Comparison of ENCODE assay signal across 8 cellular contexts in genomic region chr12:6765634-6766581, GRCh38. TPM values are rescaled to one million over a fixed set of nuclear protein-coding genes. Genes with fewer than 3 reads are reported as not detected.
A peak's percentile ranks its signal among the peaks of the same experiment; 100 is the strongest.
DNase-seq lines count a peak whose midpoint lies in the region; ATAC-seq and TF ChIP-seq lines count a peak whose summit lies in the region.

Gene PTMS (plus strand): TSS chr12:6766363. CDS start chr12:6766706, 343 bp downstream.

- POLR2A ChIA-PET in A673 (lab: Charles Lee; ENCODE audit: low non-redundant PET), result interaction anchor here (0.5 to 1.2 kb wide), 5 partner anchors 12 to 42 kb away, joined by 3 to 6 read pairs (median 3); partner anchors contain the start of genes COPS7A and MLF2
- POLR2A ChIA-PET in activated naive CD8-positive, alpha-beta T cell treated with anti-CD3 and anti-CD28 coated beads, Interleukin-2, amount 10 ng/mL, durations not matched to agents 7 days and 5 days (lab: Charles Lee), result interaction anchor here (0.6 to 3.3 kb wide), 9 partner anchors 8 to 86 kb away, joined by 3 to 32 read pairs (median 6); partner anchors contain the start of genes CDCA3, COPS7A, MLF2 and USP5

- CTCF ChIA-PET in A673 (lab: Charles Lee), result interaction anchor here (0.6 to 2.0 kb wide), 8 partner anchors 12 to 343 kb away, joined by 3 to 21 read pairs (median 4); partner anchors contain the start of genes C1RL, CDCA3, GPR162 and MLF2

- no peaks in the 10 kb centered on the region for H3K27me3 ChIP-seq in A673 (replicated peaks; ENCODE audit: insufficient read depth, low read depth, low read length, poor library complexity)

- peaks cover 50% of the 10 kb centered on the region for H3K27me3 Mint-ChIP-seq in activated naive CD8-positive, alpha-beta T cell treated with anti-CD3 and anti-CD28 coated beads, Interleukin-2, amount 10 ng/mL, durations not matched to agents 7 days and 5 days

- H3K4me1 ChIP-seq in A673 (ENCODE audit: insufficient read depth, low read length, poor library complexity, severe bottlenecking), result peaks cover 40% of the 10 kb centered on the region

- H3K4me3 ChIP-seq in A673 (ENCODE audit: low read depth, low read length, poor library complexity, severe bottlenecking), result peak within 1 kb of the TSS; percentile 97

- peak within 1 kb of the TSS; percentile 94 for H3K4me3 Mint-ChIP-seq in activated naive CD8-positive, alpha-beta T cell treated with anti-CD3 and anti-CD28 coated beads, Interleukin-2, amount 10 ng/mL, durations not matched to agents 7 days and 5 days

- ATAC-seq in HG03095 (IDR thresholded peaks at IDR 0.05; ENCODE audit: unreplicated experiment) (peak; percentile 15), GM18519 (IDR thresholded peaks at IDR 0.05; ENCODE audit: low FRiP score, unreplicated experiment) (no peak)
- ATAC-seq in activated naive CD8-positive, alpha-beta T cell treated with anti-CD3 and anti-CD28 coated beads, Interleukin-2, amount 10 ng/mL, durations not matched to agents 7 days and 5 days (ENCODE audit: low read depth), result peak; percentile 9

- no peak for TF ChIP-seq CTCF in A673 (conservative IDR thresholded peaks at IDR 0.05; ENCODE audit: low read depth, low read length)

- TF ChIP-seq POLR2A in GM10847 (IDR thresholded peaks at IDR 0.05; ENCODE audit: extremely low read depth, insufficient read length), result peak; percentile 66

- peaks cover 6% of the 10 kb centered on the region for H3K36me3 Mint-ChIP-seq in activated naive CD8-positive, alpha-beta T cell treated with anti-CD3 and anti-CD28 coated beads, Interleukin-2, amount 10 ng/mL, durations not matched to agents 7 days and 5 days

- no peaks in the 10 kb centered on the region for H3K9me3 Mint-ChIP-seq in activated naive CD8-positive, alpha-beta T cell treated with anti-CD3 and anti-CD28 coated beads, Interleukin-2, amount 10 ng/mL, durations not matched to agents 7 days and 5 days

- H3K27ac Mint-ChIP-seq in activated naive CD8-positive, alpha-beta T cell treated with anti-CD3 and anti-CD28 coated beads, Interleukin-2, amount 10 ng/mL, durations not matched to agents 7 days and 5 days, result peak within 1 kb of the TSS; percentile 64

- intact Hi-C loops in A673 (cut with micrococcal nuclease; ENCODE audit: unreplicated experiment), result loop anchor here (2.0 to 10.0 kb wide), 3 partner anchors 13 to 199 kb away; partner anchors contain the start of genes MLF2 and P3H3

- peaks cover 36% of the 10 kb centered on the region for H3K4me1 Mint-ChIP-seq in activated naive CD8-positive, alpha-beta T cell treated with anti-CD3 and anti-CD28 coated beads, Interleukin-2, amount 10 ng/mL, durations not matched to agents 7 days and 5 days

- peak; percentile 96 for DNase-seq in A673 (ENCODE audit: low spot score)
- peak; percentile 95 to 96 for DNase-seq in NCI-H446 (lab: John Stamatoyannopoulos, UW)
- peak; percentile 62 for DNase-seq in activated naive CD8-positive, alpha-beta T cell treated with anti-CD3 and anti-CD28 coated beads, Interleukin-2, amount 10 ng/mL, durations not matched to agents 7 days and 5 days
- peak; percentile 95 for DNase-seq in glomerular visceral epithelial cell (ENCODE audit: extremely low spot score)
- DNase-seq in nucleus accumbens (lab: John Stamatoyannopoulos, UW), result peak in 48 of 56 donors; percentile 9 to 88 (median 57)

- H3K27ac ChIP-seq in A673 (ENCODE audit: low read depth, low read length, poor library complexity, severe bottlenecking), result peak within 1 kb of the TSS; percentile 88

- no peaks in the 10 kb centered on the region for H3K9me3 ChIP-seq in A673 (ENCODE audit: low read depth, low read length, poor library complexity, severe bottlenecking)

- peaks cover 17% of the 10 kb centered on the region for H3K36me3 ChIP-seq in A673 (ENCODE audit: insufficient read depth, low read length, poor library complexity, severe bottlenecking)

- TSS peak; percentile 38 for BruUV-seq in A673 (replicated peaks; lab: Mats Ljungman, UMichigan)

RNA-seq across cellular contexts. Expression of gene PTMS, which starts in this region (rescaled TPM):
- 600 and 620 TPM in 2 replicates for total RNA-seq in A673 (2021)
- total RNA-seq in activated naive CD8-positive, alpha-beta T cell treated with anti-CD3 and anti-CD28 coated beads, Interleukin-2, amount 10 ng/mL, durations not matched to agents 7 days and 5 days, result 10 to 100 TPM; 36.2 to 43.5 TPM

Comparison
In these comparisons a context has a peak if more than half of its experiments do, and no peak if none do; other contexts are left out.
1. RNA of gene PTMS (total RNA-seq): 600 to 620 TPM in A673; 36.2 to 43.5 TPM in activated naive CD8-positive, alpha-beta T cell treated with anti-CD3 and anti-CD28 coated beads, Interleukin-2, amount 10 ng/mL, durations not matched to agents 7 days and 5 days; every median in the first group is over 10 times any median in the second.
2. Peak in every context shown above with its lines, with median percentiles within 50 percentile points of each other: DNase-seq.